19 cellular contexts compared by ENCODE assay signal in genomic region chr21:18049461-18049860, GRCh38.
"Had no signal": no experiment of that assay in that cellular context is flagged by ENCODE, and none has a peak within 500 bp of the region (broad histone marks: within the 10 kb centered on the region; RNA-seq: fewer than 3 reads in every experiment).

No MANE protein-coding gene starts in this region.

- H3K27ac ChIP-seq: gastrocnemius medialis, heart left ventricle, lower lobe of right lung, prostate gland, skin epidermis, tibial artery had no signal

- H3K4me3 Mint-ChIP-seq: activated CD8-positive, alpha-beta T cell treated with anti-CD3 and anti-CD28 coated beads, Interleukin-2, amount 10 ng/mL, durations not matched to agents 7 days and 5 days; activated naive CD8-positive, alpha-beta T cell; WTC11 had no signal

- H3K27ac Mint-ChIP-seq: activated CD8-positive, alpha-beta T cell treated with anti-CD3 and anti-CD28 coated beads, Interleukin-2, amount 10 ng/mL, durations not matched to agents 7 days and 5 days; activated naive CD8-positive, alpha-beta T cell; WTC11 had no signal

- H3K27me3 Mint-ChIP-seq: activated naive CD8-positive, alpha-beta T cell had no signal

- H3K4me3 ChIP-seq: gastrocnemius medialis, heart left ventricle, lower lobe of right lung, prostate gland, skin epidermis, tibial artery had no signal

- H3K36me3 ChIP-seq: gastrocnemius medialis, heart left ventricle, lower lobe of right lung, prostate gland, tibial artery had no signal

- H3K36me3 Mint-ChIP-seq: activated naive CD8-positive, alpha-beta T cell; WTC11 had no signal

- DNase-seq: activated CD4-positive, alpha-beta T cell treated with anti-CD3 and anti-CD28 coated beads for 48 hours; activated CD8-positive, alpha-beta memory T cell treated with anti-CD3 and anti-CD28 coated beads, Interleukin-2, amount 50 U/mL, for 48 hours; activated CD8-positive, alpha-beta T cell treated with anti-CD3 and anti-CD28 coated beads, Interleukin-2, amount 10 ng/mL, durations not matched to agents 7 days and 5 days; activated gamma-delta T cell treated with Interleukin-2 at 50 U/mL for 16 hours; amniotic stem cell; erythroblast; gastrocnemius medialis; heart left ventricle; left cardiac atrium; lower lobe of right lung; midbrain; stimulated activated CD4-positive, alpha-beta T cell treated with anti-CD3 and anti-CD28 coated beads, Interleukin-4, amount 100 ng/mL, for 24 hours; stimulated activated naive CD4-positive, alpha-beta T cell; tibial artery had no signal

- H3K9me3 ChIP-seq: gastrocnemius medialis, heart left ventricle, lower lobe of right lung, prostate gland, tibial artery had no signal

- H3K27me3 ChIP-seq: gastrocnemius medialis, heart left ventricle, tibial artery had no signal

- H3K9me3 Mint-ChIP-seq: WTC11 had no signal

- H3K4me1 ChIP-seq: gastrocnemius medialis, heart left ventricle, lower lobe of right lung, prostate gland, tibial artery had no signal

- ATAC-seq: activated CD8-positive, alpha-beta T cell treated with anti-CD3 and anti-CD28 coated beads, Interleukin-2, amount 10 ng/mL, durations not matched to agents 7 days and 5 days; gastrocnemius medialis; heart left ventricle; left cardiac atrium; lower lobe of right lung; right cardiac atrium; WTC11 had no signal
